Comparison of ENCODE assay signal across 13 cellular contexts in the genomic region with DNA sequence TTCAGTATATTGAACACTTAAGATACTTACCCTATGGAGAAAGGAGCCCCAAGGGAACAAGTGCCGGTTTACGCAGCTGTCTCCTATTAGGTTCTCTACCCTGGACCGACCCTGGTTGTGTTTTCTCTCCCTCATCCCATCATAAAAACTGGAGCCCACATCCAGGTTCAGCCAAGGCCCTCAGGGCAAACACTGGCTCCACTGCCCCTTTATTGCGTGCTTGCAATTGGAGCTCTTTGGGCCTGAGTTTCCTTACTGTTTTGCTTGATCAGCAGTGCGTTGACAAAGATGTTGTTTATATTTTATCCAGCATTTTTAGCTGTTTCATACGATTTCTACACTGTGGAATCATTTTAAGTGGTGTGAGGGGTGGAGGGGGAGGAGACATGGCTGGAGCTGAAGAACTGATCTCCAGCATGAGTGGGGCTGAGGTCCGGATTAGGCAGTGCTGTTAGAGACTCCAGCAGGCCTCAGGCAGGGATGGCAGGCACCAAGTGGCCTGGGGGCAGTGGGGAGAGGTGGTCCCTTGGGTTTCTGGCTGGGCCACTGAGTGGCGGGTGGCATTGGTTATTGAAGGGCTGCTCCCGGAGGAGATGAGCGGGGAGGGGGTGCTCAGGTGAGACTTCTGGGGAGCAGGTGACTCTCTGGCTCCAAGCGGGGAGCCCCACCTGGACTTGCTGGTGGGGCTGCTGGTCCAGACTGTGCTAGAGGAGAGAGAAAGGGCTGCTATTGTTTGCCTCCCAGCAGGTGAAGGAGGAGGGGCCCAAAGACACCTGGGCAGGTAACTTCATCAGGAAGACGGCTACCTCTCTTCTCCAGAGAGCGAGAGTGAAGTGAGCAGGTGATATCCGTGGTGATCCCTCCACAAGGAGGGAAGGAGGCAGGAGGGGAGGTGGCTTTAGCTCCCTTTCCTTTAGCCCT.
DNase-seq lines count a peak whose midpoint lies in the region; ATAC-seq lines count a peak whose summit lies in the region.
"Had no signal": no experiment of that assay in that cellular context is flagged by ENCODE, and none has a peak within 500 bp of the region (broad histone marks: within the 10 kb centered on the region; RNA-seq: fewer than 3 reads in every experiment).

No MANE protein-coding gene starts in this region.

- no peaks in the 10 kb centered on the region for H3K36me3 ChIP-seq in thymus (ENCODE audit: control insufficient read depth, insufficient read depth)
- H3K36me3 ChIP-seq: ascending aorta had no signal

- no peaks in the 10 kb centered on the region for H3K27me3 ChIP-seq in thymus (ENCODE audit: control insufficient read depth, insufficient read depth)
- H3K27me3 ChIP-seq: ascending aorta had no signal

- DNase-seq in NCI-H524 (lab: John Stamatoyannopoulos, UW) (peak; percentile 2 to 32), NCI-H524 treated with DMSO at 0.1 percent for 48 hours (lab: John Stamatoyannopoulos, UW) (no peak), NCI-H2171 (lab: John Stamatoyannopoulos, UW) (peak; percentile 19), fibroblast of peridontal ligament (ENCODE audit: extremely low read depth) (peak; percentile 69)
- DNase-seq: activated effector memory CD4-positive, alpha-beta T cell treated with Interleukin-2 at 50 U/mL for 16 hours; erythroblast; left colon had no signal

- peak overlapping the region; percentile 15 for H3K27ac ChIP-seq in thymus (ENCODE audit: low read depth)
- H3K27ac ChIP-seq: ascending aorta had no signal

- ATAC-seq in GM21381 (IDR thresholded peaks at IDR 0.05; ENCODE audit: unreplicated experiment) (no peak), HG02852 (IDR thresholded peaks at IDR 0.05; ENCODE audit: unreplicated experiment) (no peak), GM19351 (IDR thresholded peaks at IDR 0.05; ENCODE audit: unreplicated experiment) (no peak)
- ATAC-seq: left colon, Panc1 had no signal

- H3K4me3 ChIP-seq in thymus (ENCODE audit: low read length): no peak overlapping the region
- H3K4me3 ChIP-seq: ascending aorta had no signal

- H3K9me3 ChIP-seq in thymus (ENCODE audit: control insufficient read depth): no peaks in the 10 kb centered on the region
- H3K9me3 ChIP-seq: ascending aorta had no signal

- 95% methylated on average over 14 of the region's 14 CpGs for WGBS in thymus

- H3K4me1 ChIP-seq in thymus (ENCODE audit: control insufficient read depth, insufficient read depth, low read length): no peaks in the 10 kb centered on the region
- H3K4me1 ChIP-seq: ascending aorta had no signal
